In genomic region chr11:44605068-44605708, GRCh38 we compare ENCODE assay signal across 28 cellular contexts. TPM values are rescaled to one million over a fixed set of nuclear protein-coding genes. Genes with fewer than 3 reads are reported as not detected.
DNase-seq lines count a peak whose midpoint lies in the region; ATAC-seq and TF ChIP-seq lines count a peak whose summit lies in the region.
"Had no signal": no experiment of that assay in that cellular context is flagged by ENCODE, and none has a peak within 500 bp of the region (broad histone marks: within the 10 kb centered on the region; RNA-seq: fewer than 3 reads in every experiment).

No MANE protein-coding gene starts in this region.

- H3K27ac Mint-ChIP-seq in activated T-cell treated with anti-CD3 and anti-CD28 coated beads, Interleukin-2, amount 50 U/mL, for 24 hours, result peak overlapping the region; percentile 29
- no peak overlapping the region for H3K27ac Mint-ChIP-seq in activated T-cell treated with anti-CD3 and anti-CD28 coated beads, Interleukin-2, amount 50 U/mL, for 72 hours
- peak overlapping the region; percentile 41 for H3K27ac Mint-ChIP-seq in central memory CD8-positive, alpha-beta T cell (ENCODE audit: low read depth)
- H3K27ac Mint-ChIP-seq in stimulated activated naive B cell treated with anti-CD40 and anti-IgM and Interleukin-4, amounts not matched to agents 10 μg/mL and 1 μg/mL and 100 μg/mL, for 72 hours, result peak overlapping the region; percentile 62
- H3K27ac Mint-ChIP-seq: activated CD4-positive, alpha-beta T cell treated with anti-CD3 and anti-CD28 coated beads for 36 hours; natural killer cell had no signal

- intact Hi-C loops in posterior vena cava (cut with DNase I), result no loop called here

- TF ChIP-seq CTCF in OCI-LY1 (IDR thresholded peaks at IDR 0.05; ENCODE audit: low read length) (no peak), hepatocyte (IDR thresholded peaks at IDR 0.05; ENCODE audit: poor library complexity) (no peak)

- no peaks in the 10 kb centered on the region for H3K79me2 ChIP-seq in OCI-LY1 (ENCODE audit: insufficient read depth, low read length)
- H3K79me2 ChIP-seq in hepatocyte, result no peaks in the 10 kb centered on the region

- H3K4me3 ChIP-seq in OCI-LY1 (ENCODE audit: low read depth, low read length, poor library complexity, severe bottlenecking) (peak overlapping the region; percentile 64), hepatocyte (no peak overlapping the region)
- H3K4me3 ChIP-seq: A549, heart right ventricle, vagina had no signal

- H3K27me3 ChIP-seq in OCI-LY1 (ENCODE audit: insufficient read depth, low read length) (no peaks in the 10 kb centered on the region), hepatocyte (no peaks in the 10 kb centered on the region)
- H3K27me3 ChIP-seq: heart right ventricle, vagina had no signal

- H3K4me2 ChIP-seq in OCI-LY1 (ENCODE audit: low read length) (peak overlapping the region; percentile 81), hepatocyte (no peak overlapping the region)
- H3K4me2 ChIP-seq: A549 had no signal

- H3K9ac ChIP-seq in OCI-LY1 (ENCODE audit: low read length), result peak overlapping the region; percentile 80

- no peak for DNase-seq in activated T-cell treated with anti-CD3 and anti-CD28 coated beads, Interleukin-2, amount 50 U/mL, for 24 hours
- no peak for DNase-seq in activated T-cell treated with anti-CD3 and anti-CD28 coated beads, Interleukin-2, amount 50 U/mL, for 72 hours
- DNase-seq in central memory CD8-positive, alpha-beta T cell (ENCODE audit: low spot score in 2 of 2), result no peak
- DNase-seq in stimulated activated naive B cell treated with anti-CD40 and anti-IgM and Interleukin-4, amounts not matched to agents 10 μg/mL and 1 μg/mL and 100 μg/mL, for 72 hours, result no peak
- DNase-seq in posterior vena cava (ENCODE audit: low spot score), result no peak
- no peak for DNase-seq in NCI-H146 (lab: John Stamatoyannopoulos, UW)
- DNase-seq in hepatocyte (ENCODE audit: low spot score), result no peak
- DNase-seq: activated CD4-positive, alpha-beta T cell treated with anti-CD3 and anti-CD28 coated beads for 36 hours; activated gamma-delta T cell treated with Interleukin-2 at 50 U/mL for 16 hours; activated T-cell treated with anti-CD3 and anti-CD28 coated beads for 4 hours; AML-193; amygdala; CD8-positive, alpha-beta T cell; DMS 273 treated with DMSO at 0.1 percent for 48 hours; foreskin melanocyte; H7; heart right ventricle; kidney; natural killer cell; NCI-H1436; NCI-H2081 treated with DMSO at 0.1 percent for 48 hours; NCI-H345; SIG-M5; stimulated activated naive CD4-positive, alpha-beta T cell; SW 1271 had no signal

- no peaks in the 10 kb centered on the region for H3K27me3 Mint-ChIP-seq in activated T-cell treated with anti-CD3 and anti-CD28 coated beads, Interleukin-2, amount 50 U/mL, for 24 hours
- no peaks in the 10 kb centered on the region for H3K27me3 Mint-ChIP-seq in activated T-cell treated with anti-CD3 and anti-CD28 coated beads, Interleukin-2, amount 50 U/mL, for 72 hours (ENCODE audit: low read depth)
- H3K27me3 Mint-ChIP-seq in central memory CD8-positive, alpha-beta T cell, result no peaks in the 10 kb centered on the region
- no peaks in the 10 kb centered on the region for H3K27me3 Mint-ChIP-seq in stimulated activated naive B cell treated with anti-CD40 and anti-IgM and Interleukin-4, amounts not matched to agents 10 μg/mL and 1 μg/mL and 100 μg/mL, for 72 hours
- H3K27me3 Mint-ChIP-seq: activated CD4-positive, alpha-beta T cell treated with anti-CD3 and anti-CD28 coated beads for 36 hours had no signal

- H3K4me1 Mint-ChIP-seq in activated T-cell treated with anti-CD3 and anti-CD28 coated beads, Interleukin-2, amount 50 U/mL, for 24 hours (ENCODE audit: low read depth), result peaks cover 93% of the 10 kb centered on the region
- peaks cover 81% of the 10 kb centered on the region for H3K4me1 Mint-ChIP-seq in activated T-cell treated with anti-CD3 and anti-CD28 coated beads, Interleukin-2, amount 50 U/mL, for 72 hours (ENCODE audit: low read depth)
- H3K4me1 Mint-ChIP-seq in central memory CD8-positive, alpha-beta T cell, result peaks cover 30% of the 10 kb centered on the region
- peaks cover 80 to 100% of the 10 kb centered on the region in 2 donors for H3K4me1 Mint-ChIP-seq in stimulated activated naive B cell treated with anti-CD40 and anti-IgM and Interleukin-4, amounts not matched to agents 10 μg/mL and 1 μg/mL and 100 μg/mL, for 72 hours

- peak overlapping the region; percentile 96 for H3K27ac ChIP-seq in OCI-LY1 (ENCODE audit: low read depth, low read length, poor library complexity, severe bottlenecking)
- H3K27ac ChIP-seq in hepatocyte, result no peak overlapping the region
- H3K27ac ChIP-seq: A549, heart right ventricle, vagina had no signal

- WGBS in hepatocyte (ENCODE audit: low lambda C conversion rate, missing lambda C conversion rate), result 95% methylated on average over 21 of the region's 25 CpGs

- H3K36me3 Mint-ChIP-seq in activated T-cell treated with anti-CD3 and anti-CD28 coated beads, Interleukin-2, amount 50 U/mL, for 24 hours (ENCODE audit: low read depth), result peaks cover 100% of the 10 kb centered on the region
- peaks cover 14 to 29% of the 10 kb centered on the region in 2 donors for H3K36me3 Mint-ChIP-seq in activated T-cell treated with anti-CD3 and anti-CD28 coated beads, Interleukin-2, amount 50 U/mL, for 72 hours (ENCODE audit: insufficient read depth in 2 of 2)
- H3K36me3 Mint-ChIP-seq in central memory CD8-positive, alpha-beta T cell (ENCODE audit: insufficient read depth), result peaks cover 12% of the 10 kb centered on the region
- peaks cover 61 to 89% of the 10 kb centered on the region in 2 donors for H3K36me3 Mint-ChIP-seq in stimulated activated naive B cell treated with anti-CD40 and anti-IgM and Interleukin-4, amounts not matched to agents 10 μg/mL and 1 μg/mL and 100 μg/mL, for 72 hours
- H3K36me3 Mint-ChIP-seq: natural killer cell had no signal

- H3K4me1 ChIP-seq in OCI-LY1 (ENCODE audit: insufficient read depth, low read length, severe bottlenecking) (peaks cover 100% of the 10 kb centered on the region), hepatocyte (ENCODE audit: insufficient read depth) (peaks cover 29% of the 10 kb centered on the region)

- no peaks in the 10 kb centered on the region for H3K9me3 Mint-ChIP-seq in activated T-cell treated with anti-CD3 and anti-CD28 coated beads, Interleukin-2, amount 50 U/mL, for 24 hours
- no peaks in the 10 kb centered on the region for H3K9me3 Mint-ChIP-seq in activated T-cell treated with anti-CD3 and anti-CD28 coated beads, Interleukin-2, amount 50 U/mL, for 72 hours
- H3K9me3 Mint-ChIP-seq in central memory CD8-positive, alpha-beta T cell, result no peaks in the 10 kb centered on the region
- H3K9me3 Mint-ChIP-seq in stimulated activated naive B cell treated with anti-CD40 and anti-IgM and Interleukin-4, amounts not matched to agents 10 μg/mL and 1 μg/mL and 100 μg/mL, for 72 hours, result no peaks in the 10 kb centered on the region
- H3K9me3 Mint-ChIP-seq: CD8-positive, alpha-beta T cell; natural killer cell had no signal

- H3K4me3 Mint-ChIP-seq in activated T-cell treated with anti-CD3 and anti-CD28 coated beads, Interleukin-2, amount 50 U/mL, for 24 hours, result no peak overlapping the region
- H3K4me3 Mint-ChIP-seq in activated T-cell treated with anti-CD3 and anti-CD28 coated beads, Interleukin-2, amount 50 U/mL, for 72 hours, result no peak overlapping the region
- no peak overlapping the region for H3K4me3 Mint-ChIP-seq in central memory CD8-positive, alpha-beta T cell
- H3K4me3 Mint-ChIP-seq in stimulated activated naive B cell treated with anti-CD40 and anti-IgM and Interleukin-4, amounts not matched to agents 10 μg/mL and 1 μg/mL and 100 μg/mL, for 72 hours, result peak overlapping the region in 1 of 2 donors; percentile 7
- H3K4me3 Mint-ChIP-seq: activated CD4-positive, alpha-beta T cell treated with anti-CD3 and anti-CD28 coated beads for 36 hours; CD8-positive, alpha-beta T cell; natural killer cell had no signal

- H3K9me3 ChIP-seq in OCI-LY1 (ENCODE audit: low read length) (no peaks in the 10 kb centered on the region), hepatocyte (ENCODE audit: low read depth) (no peaks in the 10 kb centered on the region)
- H3K9me3 ChIP-seq: A549, heart right ventricle, vagina had no signal

- H2AFZ ChIP-seq in OCI-LY1 (ENCODE audit: low read length), result no peak overlapping the region
- no peak overlapping the region for H2AFZ ChIP-seq in hepatocyte

- H3K9me2 ChIP-seq in OCI-LY1 (ENCODE audit: low read depth, low read length) (no peaks in the 10 kb centered on the region), hepatocyte (replicated peaks; ENCODE audit: insufficient read depth) (no peaks in the 10 kb centered on the region)

- H3K36me3 ChIP-seq in OCI-LY1 (ENCODE audit: insufficient read depth, low read length), result peaks cover 31% of the 10 kb centered on the region
- H3K36me3 ChIP-seq in hepatocyte (replicated peaks; ENCODE audit: insufficient read depth, low read depth), result no peaks in the 10 kb centered on the region

- H4K20me1 ChIP-seq in OCI-LY1 (ENCODE audit: insufficient read depth, low read length) (no peaks in the 10 kb centered on the region), hepatocyte (ENCODE audit: insufficient read depth, poor library complexity, severe bottlenecking) (no peaks in the 10 kb centered on the region)

- no peak for ATAC-seq in activated T-cell treated with anti-CD3 and anti-CD28 coated beads, Interleukin-2, amount 50 U/mL, for 72 hours (replicated peaks in 1 of 2)
- ATAC-seq in central memory CD8-positive, alpha-beta T cell (replicated peaks; ENCODE audit: extremely low read depth, poor library complexity, severe bottlenecking), result no peak
- no peak for ATAC-seq in stimulated activated naive B cell treated with anti-CD40 and anti-IgM and Interleukin-4, amounts not matched to agents 10 μg/mL and 1 μg/mL and 100 μg/mL, for 72 hours (replicated peaks)
- ATAC-seq: A549; activated CD4-positive, alpha-beta T cell treated with anti-CD3 and anti-CD28 coated beads for 36 hours; CD8-positive, alpha-beta T cell; heart right ventricle; natural killer cell had no signal

- no peaks in the 10 kb centered on the region for H3F3A ChIP-seq in OCI-LY1 (ENCODE audit: insufficient read depth, low read length)

RNA-seq across cellular contexts. Expression of gene CD82, which starts 39.7 kb away (rescaled TPM):
- 100 to 1,000 TPM; 364 to 421 TPM for total RNA-seq in activated T-cell treated with anti-CD3 and anti-CD28 coated beads, Interleukin-2, amount 50 U/mL, for 72 hours
- 10 to 100 TPM; 26.8 to 28.6 TPM for total RNA-seq in posterior vena cava
- 32.8 and 38.7 TPM in 2 replicates for total RNA-seq in hepatocyte
- 157 and 202 TPM in 2 replicates for polyA plus RNA-seq in hepatocyte
